Comparison of ENCODE assay signal across 1 cellular context in genomic region chr6:35724471-35724870, GRCh38.
TF ChIP-seq lines count a peak whose summit lies in the region.

No MANE protein-coding gene starts in this region.

TF ChIP-seq in K562, 482 proteins besides CTCF, POLR2A, EP300 and RAD21:
- TF ChIP-seq THAP12 (CRISPR knock-in tag; IDR thresholded peaks at IDR 0.05): no peak
- TF ChIP-seq ZNF3 (CRISPR knock-in tag; IDR thresholded peaks at IDR 0.05): no peak
- TF ChIP-seq SMARCA4 (IDR thresholded peaks at IDR 0.05): no peak
- no peak for TF ChIP-seq ZKSCAN8 (CRISPR knock-in tag; IDR thresholded peaks at IDR 0.05)
- TF ChIP-seq FOXP1 (CRISPR knock-in tag; IDR thresholded peaks at IDR 0.05): no peak
- TF ChIP-seq PTRF (tag; IDR thresholded peaks at IDR 0.05): no peak
- TF ChIP-seq OTX1 (CRISPR knock-in tag; IDR thresholded peaks at IDR 0.05): no peak
- TF ChIP-seq CREB3 (tag; conservative IDR thresholded peaks at IDR 0.05; ENCODE audit: low read depth): no peak
- TF ChIP-seq DDX20 (tag; IDR thresholded peaks at IDR 0.05; ENCODE audit: low read depth): no peak
- no peak for TF ChIP-seq NFYB (IDR thresholded peaks at IDR 0.05; ENCODE audit: extremely low read depth, insufficient read length)
